ENCODE assay signal across 18 cellular contexts in genomic region chr9:90466481-90466880, GRCh38.
DNase-seq lines count a peak whose midpoint lies in the region; TF ChIP-seq lines count a peak whose summit lies in the region.
"Had no signal": no experiment of that assay in that cellular context is flagged by ENCODE, and none has a peak within 500 bp of the region (broad histone marks: within the 10 kb centered on the region; RNA-seq: fewer than 3 reads in every experiment).

No MANE protein-coding gene starts in this region.

- H3K27ac ChIP-seq in esophagus muscularis mucosa (replicated peaks in 1 of 4) = no peak overlapping the region
- H3K27ac ChIP-seq: BLaER1 treated with 17β-estradiol and CSF1 and Interleukin-3, amounts not matched to agents 10 nM and 100 nM; C4-2B had no signal

- TF ChIP-seq POLR2A in esophagus muscularis mucosa (IDR thresholded peaks at IDR 0.05; ENCODE audit: low read depth) = no peak

- H3K9me3 ChIP-seq in esophagus muscularis mucosa = no peaks in the 10 kb centered on the region
- H3K9me3 ChIP-seq: Caco-2 had no signal

- TF ChIP-seq CTCF in esophagus muscularis mucosa (IDR thresholded peaks at IDR 0.05) = no peak

- no peaks in the 10 kb centered on the region for H3K36me3 ChIP-seq in esophagus muscularis mucosa
- H3K36me3 ChIP-seq: BLaER1 treated with 17β-estradiol and CSF1 and Interleukin-3, amounts not matched to agents 10 nM and 100 nM had no signal

- DNase-seq in G401 (ENCODE audit: low spot score) (peak; percentile 57), NCI-H69 (lab: John Stamatoyannopoulos, UW) (peak; percentile 25), esophagus muscularis mucosa (ENCODE audit: extremely low spot score) (peak; percentile 62), NCI-H128 (lab: John Stamatoyannopoulos, UW; ENCODE audit: unreplicated experiment) (no peak), glomerular visceral epithelial cell (ENCODE audit: extremely low spot score) (no peak), NCI-H1092 treated with DMSO at 0.1 percent for 48 hours (lab: John Stamatoyannopoulos, UW) (no peak)
- no peak for DNase-seq in stimulated activated CD4-positive, alpha-beta T cell treated with anti-CD3 and anti-CD28 coated beads, Interleukin-1b, Interleukin-23, amount 100 ng/mL, for 48 hours
- DNase-seq: 8988T; ACHN; Caco-2; Calu3; CD4-positive, alpha-beta T cell; CD8-positive, alpha-beta T cell; DMS79 treated with DMSO at 0.1 percent for 48 hours; GDM1 had no signal

- TF ChIP-seq EP300 in esophagus muscularis mucosa (IDR thresholded peaks at IDR 0.05) = no peak

- intact Hi-C loops in esophagus muscularis mucosa (cut with DNase I) = no loop called here

- H3K4me1 ChIP-seq in esophagus muscularis mucosa = no peaks in the 10 kb centered on the region
- H3K4me1 ChIP-seq: BLaER1 treated with 17β-estradiol and CSF1 and Interleukin-3, amounts not matched to agents 10 nM and 100 nM; Caco-2 had no signal

- H3K27me3 ChIP-seq in esophagus muscularis mucosa = no peaks in the 10 kb centered on the region
- H3K27me3 ChIP-seq: BLaER1 treated with 17β-estradiol and CSF1 and Interleukin-3, amounts not matched to agents 10 nM and 100 nM had no signal

- in situ Hi-C loops in G401 (cut with HindIII; ENCODE audit: low sequenced_read_pairs) = no loop called here

- H3K4me3 ChIP-seq in esophagus muscularis mucosa = no peak overlapping the region
- H3K4me3 ChIP-seq: BLaER1 treated with 17β-estradiol and CSF1 and Interleukin-3, amounts not matched to agents 10 nM and 100 nM; GM12878 had no signal

- 96% methylated on average over 3 of the region's 3 CpGs for WGBS in esophagus muscularis mucosa

Comparison
In these comparisons a context has a peak if more than half of its experiments do, and no peak if none do; other contexts are left out.
1. DNase-seq: peak in G401 (single experiment), NCI-H69 (single experiment) and esophagus muscularis mucosa (single experiment); none in NCI-H128 (single experiment), glomerular visceral epithelial cell (single experiment), NCI-H1092 treated with DMSO at 0.1 percent for 48 hours (single experiment) and stimulated activated CD4-positive, alpha-beta T cell treated with anti-CD3 and anti-CD28 coated beads, Interleukin-1b, Interleukin-23, amount 100 ng/mL, for 48 hours (single experiment).